ENCODE assay signal across 20 cellular contexts in genomic region chr16:67545665-67546024, GRCh38. TPM values are rescaled to one million over a fixed set of nuclear protein-coding genes. Genes with fewer than 3 reads are reported as not detected.
DNase-seq lines count a peak whose midpoint lies in the region; ATAC-seq, FAIRE-seq and TF ChIP-seq lines count a peak whose summit lies in the region.
"Had no signal": no experiment of that assay in that cellular context is flagged by ENCODE, and none has a peak within 500 bp of the region (broad histone marks: within the 10 kb centered on the region; RNA-seq: fewer than 3 reads in every experiment).

No MANE protein-coding gene starts in this region.

- no peak for TF ChIP-seq CTCF in Loucy (conservative IDR thresholded peaks at IDR 0.05; ENCODE audit: low read length)
- no peak for TF ChIP-seq CTCF in body of pancreas (IDR thresholded peaks at IDR 0.05)
- no peak for TF ChIP-seq CTCF in spleen (IDR thresholded peaks at IDR 0.05 in 8 of 11, conservative IDR thresholded peaks at IDR 0.05 in 3 of 11)

- H3K4me3 ChIP-seq in Loucy (ENCODE audit: low read length, poor library complexity, severe bottlenecking) (no peak overlapping the region), body of pancreas (no peak overlapping the region), spleen (no peak overlapping the region), GM23248 (no peak overlapping the region)

- H3K9me3 ChIP-seq in Loucy (ENCODE audit: insufficient read depth, low read depth, low read length): no peaks in the 10 kb centered on the region
- H3K9me3 ChIP-seq in body of pancreas: no peaks in the 10 kb centered on the region
- H3K9me3 ChIP-seq in spleen: no peaks in the 10 kb centered on the region
- H3K9me3 ChIP-seq in GM23248 (ENCODE audit: low read depth): no peaks in the 10 kb centered on the region

- H3K27me3 ChIP-seq in Loucy (ENCODE audit: insufficient read depth, low read length, poor library complexity, severe bottlenecking) (no peaks in the 10 kb centered on the region), body of pancreas (no peaks in the 10 kb centered on the region), spleen (replicated peaks in 1 of 7) (no peaks in the 10 kb centered on the region), GM23248 (replicated peaks; ENCODE audit: insufficient read depth) (no peaks in the 10 kb centered on the region)

- intact Hi-C loops in activated naive CD4-positive, alpha-beta T cell treated with anti-CD3 and anti-CD28 coated beads for 36 hours (cut with micrococcal nuclease): no loop called here
- intact Hi-C loops in body of pancreas (cut with DNase I): no loop called here
- intact Hi-C loops in spleen (cut with DNase I; ENCODE audit: low total_unique reads): loop anchor here (5.0 kb wide), 1 partner anchor 97 kb away; no protein-coding TSS in a partner anchor

- no peak for ATAC-seq in body of pancreas
- ATAC-seq: Panc1, SK-N-SH treated with all-trans-retinoic acid at 6 μM for 48 hours had no signal

- no peaks in the 10 kb centered on the region for H3K9me2 ChIP-seq in Loucy (replicated peaks; ENCODE audit: low read depth, low read length)
- no peaks in the 10 kb centered on the region for H3K9me2 ChIP-seq in GM23248 (ENCODE audit: insufficient read depth)

- H3K4me2 ChIP-seq in Loucy (ENCODE audit: low read depth, low read length, poor library complexity, severe bottlenecking) (no peak overlapping the region), GM23248 (ENCODE audit: unreplicated experiment) (no peak overlapping the region)

- H3K36me3 ChIP-seq in Loucy (ENCODE audit: insufficient read depth, low read length): peaks cover 4% of the 10 kb centered on the region; the same call in 1 of the 2 replicates
- H3K36me3 ChIP-seq in body of pancreas (replicated peaks in 1 of 2; ENCODE audit: insufficient read depth in 1 of 2, low read depth in 2 of 2): peaks cover 0 to 2% of the 10 kb centered on the region in 2 donors
- H3K36me3 ChIP-seq in spleen: peaks cover 0 to 94% (median 54%) of the 10 kb centered on the region in 6 donors
- H3K36me3 ChIP-seq in GM23248 (ENCODE audit: low read depth): peaks cover 25% of the 10 kb centered on the region

- H3K4me1 ChIP-seq in Loucy (ENCODE audit: insufficient read depth, low read length, poor library complexity, severe bottlenecking): peaks cover 56% of the 10 kb centered on the region
- peaks cover 38% of the 10 kb centered on the region for H3K4me1 ChIP-seq in body of pancreas
- H3K4me1 ChIP-seq in spleen: peaks cover 56 to 100% (median 89%) of the 10 kb centered on the region in 6 donors
- H3K4me1 ChIP-seq in GM23248 (ENCODE audit: insufficient read depth): no peaks in the 10 kb centered on the region

- peaks cover 26% of the 10 kb centered on the region for H3K36me3 Mint-ChIP-seq in activated naive CD4-positive, alpha-beta T cell treated with anti-CD3 and anti-CD28 coated beads, Interleukin-2, amount 10 ng/mL, durations not matched to agents 7 days and 5 days
- H3K36me3 Mint-ChIP-seq in activated naive CD4-positive, alpha-beta T cell treated with anti-CD3 and anti-CD28 coated beads for 36 hours (ENCODE audit: low read depth): peaks cover 3% of the 10 kb centered on the region
- peaks cover 7% of the 10 kb centered on the region for H3K36me3 Mint-ChIP-seq in T-helper 2 cell treated with Interferon-gamma antibody and Interleukin-4, amounts not matched to agents 5 μg/mL and 100 μg/mL, for 36 hours (ENCODE audit: low read depth)

- H3K9ac ChIP-seq in Loucy (ENCODE audit: low read depth, low read length, poor library complexity, severe bottlenecking) (peak overlapping the region; percentile 98), GM23248 (no peak overlapping the region)

- CTCF ChIA-PET in activated naive CD4-positive, alpha-beta T cell treated with anti-CD3 and anti-CD28 coated beads, Interleukin-2, amount 10 ng/mL, durations not matched to agents 7 days and 5 days (lab: Charles Lee): interaction anchor here (1.4 to 6.5 kb wide), 7 partner anchors 8 to 120 kb away, joined by 4 to 238 read pairs (median 17); partner anchors contain the start of genes C16orf86, CARMIL2, CTCF and ENKD1
- CTCF ChIA-PET in activated naive CD4-positive, alpha-beta T cell treated with anti-CD3 and anti-CD28 coated beads for 36 hours (lab: Charles Lee): interaction anchor here (0.5 to 6.0 kb wide), 11 partner anchors 9 to 122 kb away, joined by 3 to 168 read pairs (median 7); partner anchors contain the start of genes CARMIL2 and CTCF

- WGBS in body of pancreas, 2 donors: 80 to 85% methylated on average over 9 to 14 of the region's 14 CpGs
- WGBS in spleen, 5 donors: 83 to 90% (median 87%) methylated on average over 12 to 14 of the region's 14 CpGs
- WGBS in GM23248 (ENCODE audit: low coverage in 1 of 2, low lambda C conversion rate in 2 of 2, missing lambda C conversion rate in 2 of 2), 2 experiments: 92 to 94% methylated on average over 11 to 14 of the region's 14 CpGs

- H3K27me3 Mint-ChIP-seq in activated naive CD4-positive, alpha-beta T cell treated with anti-CD3 and anti-CD28 coated beads, Interleukin-2, amount 10 ng/mL, durations not matched to agents 7 days and 5 days: no peaks in the 10 kb centered on the region
- no peaks in the 10 kb centered on the region for H3K27me3 Mint-ChIP-seq in activated naive CD4-positive, alpha-beta T cell treated with anti-CD3 and anti-CD28 coated beads for 36 hours (ENCODE audit: low read depth)
- no peaks in the 10 kb centered on the region for H3K27me3 Mint-ChIP-seq in T-helper 2 cell treated with Interferon-gamma antibody and Interleukin-4, amounts not matched to agents 5 μg/mL and 100 μg/mL, for 36 hours (ENCODE audit: low read depth)

- TF ChIP-seq POLR2A in body of pancreas (IDR thresholded peaks at IDR 0.05): no peak
- no peak for TF ChIP-seq POLR2A in spleen (IDR thresholded peaks at IDR 0.05)

- H3F3A ChIP-seq in Loucy (ENCODE audit: low read depth) (peaks cover 14% of the 10 kb centered on the region; the same call in 1 of the 2 replicates), GM23248 (ENCODE audit: insufficient read depth) (peaks cover 12% of the 10 kb centered on the region)

- peak overlapping the region in 3 of 4 donors; percentile 50 to 64 (median 60) for H3K27ac ChIP-seq in body of pancreas
- H3K27ac ChIP-seq in spleen: peak overlapping the region in 6 of 8 donors; percentile 47 to 96 (median 84)
- no peak overlapping the region for H3K27ac ChIP-seq in GM23248

- H3K4me3 Mint-ChIP-seq in activated naive CD4-positive, alpha-beta T cell treated with anti-CD3 and anti-CD28 coated beads, Interleukin-2, amount 10 ng/mL, durations not matched to agents 7 days and 5 days: no peak overlapping the region
- H3K4me3 Mint-ChIP-seq in activated naive CD4-positive, alpha-beta T cell treated with anti-CD3 and anti-CD28 coated beads for 36 hours: no peak overlapping the region
- no peak overlapping the region for H3K4me3 Mint-ChIP-seq in T-helper 2 cell treated with Interferon-gamma antibody and Interleukin-4, amounts not matched to agents 5 μg/mL and 100 μg/mL, for 36 hours

- H4K20me1 ChIP-seq in Loucy (ENCODE audit: insufficient read depth, low read length, poor library complexity, severe bottlenecking): peaks cover 5% of the 10 kb centered on the region
- H4K20me1 ChIP-seq in GM23248 (ENCODE audit: insufficient read depth): no peaks in the 10 kb centered on the region

- in situ Hi-C loops in GM23248 (cut with MboI): no loop called here

- H3K4me1 Mint-ChIP-seq in activated naive CD4-positive, alpha-beta T cell treated with anti-CD3 and anti-CD28 coated beads, Interleukin-2, amount 10 ng/mL, durations not matched to agents 7 days and 5 days: peaks cover 77% of the 10 kb centered on the region
- peaks cover 33% of the 10 kb centered on the region for H3K4me1 Mint-ChIP-seq in activated naive CD4-positive, alpha-beta T cell treated with anti-CD3 and anti-CD28 coated beads for 36 hours (ENCODE audit: low read depth)
- peaks cover 30% of the 10 kb centered on the region for H3K4me1 Mint-ChIP-seq in T-helper 2 cell treated with Interferon-gamma antibody and Interleukin-4, amounts not matched to agents 5 μg/mL and 100 μg/mL, for 36 hours (ENCODE audit: low read depth)

- H3K9me3 Mint-ChIP-seq in activated naive CD4-positive, alpha-beta T cell treated with anti-CD3 and anti-CD28 coated beads, Interleukin-2, amount 10 ng/mL, durations not matched to agents 7 days and 5 days: no peaks in the 10 kb centered on the region
- H3K9me3 Mint-ChIP-seq in activated naive CD4-positive, alpha-beta T cell treated with anti-CD3 and anti-CD28 coated beads for 36 hours: no peaks in the 10 kb centered on the region
- no peaks in the 10 kb centered on the region for H3K9me3 Mint-ChIP-seq in T-helper 2 cell treated with Interferon-gamma antibody and Interleukin-4, amounts not matched to agents 5 μg/mL and 100 μg/mL, for 36 hours

- DNase-seq in activated naive CD4-positive, alpha-beta T cell treated with anti-CD3 and anti-CD28 coated beads, Interleukin-2, amount 10 ng/mL, durations not matched to agents 7 days and 5 days: no peak
- no peak for DNase-seq in activated naive CD4-positive, alpha-beta T cell treated with anti-CD3 and anti-CD28 coated beads for 36 hours
- no peak for DNase-seq in body of pancreas
- DNase-seq in spleen: no peak
- no peak for DNase-seq in GM19239 (ENCODE audit: insufficient read length, low spot score)
- no peak for DNase-seq in GM23248
- no peak for DNase-seq in T-helper 2 cell treated with Interferon-gamma antibody and Interleukin-4, amounts not matched to agents 5 μg/mL and 100 μg/mL, for 36 hours (ENCODE audit: low spot score)
- DNase-seq: DMS79 treated with DMSO at 0.1 percent for 48 hours, GDM1, Karpas-422, NCI-H187 treated with DMSO at 0.1 percent for 48 hours, NCI-H2171 treated with DMSO at 0.1 percent for 48 hours, NCI-H510A, NCI-H82, SHP77 treated with DMSO at 0.1 percent for 48 hours had no signal

- peak overlapping the region; percentile 24 for H3K27ac Mint-ChIP-seq in activated naive CD4-positive, alpha-beta T cell treated with anti-CD3 and anti-CD28 coated beads, Interleukin-2, amount 10 ng/mL, durations not matched to agents 7 days and 5 days
- H3K27ac Mint-ChIP-seq in activated naive CD4-positive, alpha-beta T cell treated with anti-CD3 and anti-CD28 coated beads for 36 hours: no peak overlapping the region
- H3K27ac Mint-ChIP-seq in T-helper 2 cell treated with Interferon-gamma antibody and Interleukin-4, amounts not matched to agents 5 μg/mL and 100 μg/mL, for 36 hours: no peak overlapping the region

- FAIRE-seq in GM19239 (lab: Jason Lieb, UNC): no peak
- FAIRE-seq: GM12891, H1 had no signal

- H2AFZ ChIP-seq in Loucy (ENCODE audit: low read length) (no peak overlapping the region), GM23248 (no peak overlapping the region)

- H3K79me2 ChIP-seq in Loucy (ENCODE audit: insufficient read depth, low read length) (peaks cover 26% of the 10 kb centered on the region), GM23248 (ENCODE audit: insufficient read depth) (no peaks in the 10 kb centered on the region)

RNA-seq across cellular contexts. Expression of gene CTCF, which starts 16.7 kb away (rescaled TPM):
- total RNA-seq in activated naive CD4-positive, alpha-beta T cell treated with anti-CD3 and anti-CD28 coated beads for 36 hours: 10 to 100 TPM; 51.2 to 52.3 TPM
- total RNA-seq in body of pancreas (10 to 100 TPM; 24.4 to 33.0 TPM), spleen (10 to 100 TPM; 47.6 to 67.7 (median 50.8) TPM)
- polyA plus RNA-seq in spleen (10 to 100 TPM; 24.4 to 36.7 (median 25.6) TPM), GM23248 (2016; fragmentation: Nextera tagmentation; extraction: Ambion mirVana) (19.6 and 19.9 TPM in 2 replicates)
- total RNA-seq in GM23248 (2014; rRNA removed; shearing (Covaris generic)): 21.9 and 30.7 TPM in 2 replicates

RNA-seq across cellular contexts. Expression of gene RIPOR1, which starts 17.0 kb away (rescaled TPM):
- 10 to 100 TPM; 34.2 to 41.9 TPM for total RNA-seq in activated naive CD4-positive, alpha-beta T cell treated with anti-CD3 and anti-CD28 coated beads for 36 hours
- total RNA-seq in body of pancreas (10 to 100 TPM; 37.9 to 62.6 TPM), spleen (100 to 1,000 TPM; 114 to 242 (median 188) TPM)
- polyA plus RNA-seq in spleen (10 to 100 TPM; 29.9 to 84.7 (median 69.9) TPM), GM23248 (2016; fragmentation: Nextera tagmentation; extraction: Ambion mirVana) (91.6 and 95.0 TPM in 2 replicates)
- total RNA-seq in GM23248 (2014; rRNA removed; shearing (Covaris generic)): 27.8 and 81.3 TPM in 2 replicates
